1 cellular context compared by ENCODE assay signal in genomic region chr3:122164983-122165382, GRCh38.
DNase-seq lines count a peak whose midpoint lies in the region; ATAC-seq lines count a peak whose summit lies in the region.
"Not testable (repeated sequence)": the region's sequence is repeated elsewhere in the genome, so short reads cannot be mapped to it uniquely, and the experiment has no call there.

No MANE protein-coding gene starts in this region.

- not testable (repeated sequence) for H3K4me1 Mint-ChIP-seq in stimulated activated naive CD8-positive, alpha-beta T cell treated with anti-CD3 and anti-CD28 coated beads, Interleukin-15, amount 100 ng/mL, for 72 hours

- peaks cover 10 to 36% of the 10 kb centered on the region in 2 donors for H3K9me3 Mint-ChIP-seq in stimulated activated naive CD8-positive, alpha-beta T cell treated with anti-CD3 and anti-CD28 coated beads, Interleukin-15, amount 100 ng/mL, for 72 hours

- H3K27ac Mint-ChIP-seq in stimulated activated naive CD8-positive, alpha-beta T cell treated with anti-CD3 and anti-CD28 coated beads, Interleukin-15, amount 100 ng/mL, for 72 hours: not testable (repeated sequence)

- H3K4me3 Mint-ChIP-seq in stimulated activated naive CD8-positive, alpha-beta T cell treated with anti-CD3 and anti-CD28 coated beads, Interleukin-15, amount 100 ng/mL, for 72 hours: not testable (repeated sequence)

- H3K27me3 Mint-ChIP-seq in stimulated activated naive CD8-positive, alpha-beta T cell treated with anti-CD3 and anti-CD28 coated beads, Interleukin-15, amount 100 ng/mL, for 72 hours: peaks cover 28% of the 10 kb centered on the region

- not testable (repeated sequence) for DNase-seq in stimulated activated naive CD8-positive, alpha-beta T cell treated with anti-CD3 and anti-CD28 coated beads, Interleukin-15, amount 100 ng/mL, for 72 hours

- ATAC-seq in stimulated activated naive CD8-positive, alpha-beta T cell treated with anti-CD3 and anti-CD28 coated beads, Interleukin-15, amount 100 ng/mL, for 72 hours: peak; percentile 66
